In genomic region chr3:133169669-133170068, GRCh38 we compare ENCODE assay signal across 12 cellular contexts.
"Had no signal": no experiment of that assay in that cellular context is flagged by ENCODE, and none has a peak within 500 bp of the region (broad histone marks: within the 10 kb centered on the region; RNA-seq: fewer than 3 reads in every experiment).

No MANE protein-coding gene starts in this region.

- H3K36me3 Mint-ChIP-seq: activated naive CD4-positive, alpha-beta T cell treated with anti-CD3 and anti-CD28 coated beads, Interleukin-2, amount 10 ng/mL, durations not matched to agents 7 days and 5 days; type B pancreatic cell had no signal

- H3K9me3 Mint-ChIP-seq: activated naive CD4-positive, alpha-beta T cell treated with anti-CD3 and anti-CD28 coated beads, Interleukin-2, amount 10 ng/mL, durations not matched to agents 7 days and 5 days; central memory CD8-positive, alpha-beta T cell; type B pancreatic cell had no signal

- H3K4me1 Mint-ChIP-seq: activated naive CD4-positive, alpha-beta T cell treated with anti-CD3 and anti-CD28 coated beads, Interleukin-2, amount 10 ng/mL, durations not matched to agents 7 days and 5 days; central memory CD8-positive, alpha-beta T cell had no signal

- H3K27ac Mint-ChIP-seq: activated CD4-positive, alpha-beta T cell treated with anti-CD3 and anti-CD28 coated beads for 36 hours; activated CD8-positive, alpha-beta T cell treated with anti-CD3 and anti-CD28 coated beads, Interleukin-2, amount 10 ng/mL, durations not matched to agents 7 days and 5 days; activated naive CD4-positive, alpha-beta T cell treated with anti-CD3 and anti-CD28 coated beads, Interleukin-2, amount 10 ng/mL, durations not matched to agents 7 days and 5 days; type B pancreatic cell had no signal

- H3K4me3 Mint-ChIP-seq: activated CD4-positive, alpha-beta T cell treated with anti-CD3 and anti-CD28 coated beads for 36 hours; activated CD8-positive, alpha-beta T cell treated with anti-CD3 and anti-CD28 coated beads, Interleukin-2, amount 10 ng/mL, durations not matched to agents 7 days and 5 days; activated naive CD4-positive, alpha-beta T cell treated with anti-CD3 and anti-CD28 coated beads, Interleukin-2, amount 10 ng/mL, durations not matched to agents 7 days and 5 days; central memory CD8-positive, alpha-beta T cell; type B pancreatic cell had no signal

- ATAC-seq: activated CD4-positive, alpha-beta T cell treated with anti-CD3 and anti-CD28 coated beads for 36 hours; activated CD8-positive, alpha-beta T cell treated with anti-CD3 and anti-CD28 coated beads, Interleukin-2, amount 10 ng/mL, durations not matched to agents 7 days and 5 days; body of pancreas; gastrocnemius medialis had no signal

- DNase-seq: activated CD4-positive, alpha-beta T cell treated with anti-CD3 and anti-CD28 coated beads for 36 hours; activated CD8-positive, alpha-beta T cell treated with anti-CD3 and anti-CD28 coated beads, Interleukin-2, amount 10 ng/mL, durations not matched to agents 7 days and 5 days; activated naive CD4-positive, alpha-beta T cell treated with anti-CD3 and anti-CD28 coated beads, Interleukin-2, amount 10 ng/mL, durations not matched to agents 7 days and 5 days; body of pancreas; cortex of kidney; effector CD8-positive, alpha-beta T cell; gastrocnemius medialis; stimulated activated CD4-positive, alpha-beta T cell treated with anti-CD3 and anti-CD28 coated beads, Interleukin-12 subunit alpha, Interleukin-12 subunit beta, amount 100 ng/mL, for 4 hours; stimulated activated naive CD4-positive, alpha-beta T cell treated with Interleukin-2 at 50 U/mL for 16 hours; T1000 had no signal

- H3K27me3 Mint-ChIP-seq: activated naive CD4-positive, alpha-beta T cell treated with anti-CD3 and anti-CD28 coated beads, Interleukin-2, amount 10 ng/mL, durations not matched to agents 7 days and 5 days; central memory CD8-positive, alpha-beta T cell; type B pancreatic cell had no signal
